ENCODE assay signal across 8 cellular contexts in genomic region chr19:14116918-14117578, GRCh38. TPM values are rescaled to one million over a fixed set of nuclear protein-coding genes. Genes with fewer than 3 reads are reported as not detected.
A peak's percentile ranks its signal among the peaks of the same experiment; 100 is the strongest.
DNase-seq lines count a peak whose midpoint lies in the region; ATAC-seq and TF ChIP-seq lines count a peak whose summit lies in the region.

No MANE protein-coding gene starts in this region.

- no peak overlapping the region for H2AFZ ChIP-seq in neuron (ENCODE audit: low read depth, low read length)

- WGBS in esophagus, 2 donors: 0 to 1% methylated on average over 15 to 33 of the region's 33 CpGs

- DNase-seq in COLO668 (lab: John Stamatoyannopoulos, UW; ENCODE audit: unreplicated experiment) (peak; percentile 59), NCI-H526 (lab: John Stamatoyannopoulos, UW) (no peak), NCI-H1105 treated with DMSO at 0.1 percent for 48 hours (lab: John Stamatoyannopoulos, UW) (no peak), NCI-H2171 (lab: John Stamatoyannopoulos, UW) (no peak)

- peaks cover 10 to 24% of the 10 kb centered on the region in 2 donors for H3K4me1 ChIP-seq in esophagus (ENCODE audit: control insufficient read depth in 2 of 2, insufficient read depth in 2 of 2, low read length in 1 of 2)
- peaks cover 38% of the 10 kb centered on the region for H3K4me1 ChIP-seq in neuron (ENCODE audit: insufficient read depth, low read length)

- H3K4me3 ChIP-seq in esophagus (ENCODE audit: low read depth in 1 of 2, low read length in 2 of 2) (peak overlapping the region; percentile 73 to 81), neuron (ENCODE audit: low read length) (peak overlapping the region; percentile 57)

- no peaks in the 10 kb centered on the region for H3K27me3 ChIP-seq in esophagus (ENCODE audit: control insufficient read depth in 1 of 2, insufficient read depth in 2 of 2, low read length in 2 of 2)
- H3K27me3 ChIP-seq in neuron (ENCODE audit: insufficient read depth, low read length): no peaks in the 10 kb centered on the region

- H3K36me3 ChIP-seq in esophagus (ENCODE audit: control insufficient read depth in 2 of 2, insufficient read depth in 2 of 2, low read length in 1 of 2) (no peaks in the 10 kb centered on the region), neuron (ENCODE audit: insufficient read depth, low read length) (peaks cover 8% of the 10 kb centered on the region)

- H3K9me3 ChIP-seq in esophagus (ENCODE audit: control insufficient read depth in 2 of 2, insufficient read depth in 1 of 2, low read depth in 1 of 2, low read length in 1 of 2) (no peaks in the 10 kb centered on the region), neuron (ENCODE audit: low read length) (no peaks in the 10 kb centered on the region)

- ATAC-seq in HG02678 (IDR thresholded peaks at IDR 0.05; ENCODE audit: unreplicated experiment): peak; percentile 5

- H3K27ac ChIP-seq in VCaP (peak overlapping the region; percentile 91), esophagus (ENCODE audit: low read depth in 2 of 2, low read length in 1 of 2) (peak overlapping the region; percentile 69 to 71)

- TF ChIP-seq CTCF in VCaP (conservative IDR thresholded peaks at IDR 0.05): no peak

RNA-seq across cellular contexts. Expression of gene PRKACA, which starts 0.5 kb away (rescaled TPM):
- 10 to 100 TPM; 31.2 to 32.2 TPM for polyA plus RNA-seq in esophagus

RNA-seq across cellular contexts. Expression of gene ASF1B, which starts 19.3 kb away (rescaled TPM):
- polyA plus RNA-seq in esophagus: 10 to 100 TPM in 1 of 2 donors, 1 to 10 TPM in 1; 9.1 to 14.6 TPM

RNA-seq across cellular contexts. Expression of gene SAMD1, which starts 26.5 kb away (rescaled TPM):
- polyA plus RNA-seq in esophagus: 10 to 100 TPM; 27.6 to 28.4 TPM

RNA-seq across cellular contexts. Expression of gene C19orf67, which starts 31.5 kb away (rescaled TPM):
- polyA plus RNA-seq in esophagus: not detected

RNA-seq across cellular contexts. Expression of gene MISP3, which starts 44.5 kb away (rescaled TPM):
- polyA plus RNA-seq in esophagus: 1 to 10 TPM; 3.1 to 7.1 TPM
